8 cellular contexts compared by ENCODE assay signal in the genomic region with DNA sequence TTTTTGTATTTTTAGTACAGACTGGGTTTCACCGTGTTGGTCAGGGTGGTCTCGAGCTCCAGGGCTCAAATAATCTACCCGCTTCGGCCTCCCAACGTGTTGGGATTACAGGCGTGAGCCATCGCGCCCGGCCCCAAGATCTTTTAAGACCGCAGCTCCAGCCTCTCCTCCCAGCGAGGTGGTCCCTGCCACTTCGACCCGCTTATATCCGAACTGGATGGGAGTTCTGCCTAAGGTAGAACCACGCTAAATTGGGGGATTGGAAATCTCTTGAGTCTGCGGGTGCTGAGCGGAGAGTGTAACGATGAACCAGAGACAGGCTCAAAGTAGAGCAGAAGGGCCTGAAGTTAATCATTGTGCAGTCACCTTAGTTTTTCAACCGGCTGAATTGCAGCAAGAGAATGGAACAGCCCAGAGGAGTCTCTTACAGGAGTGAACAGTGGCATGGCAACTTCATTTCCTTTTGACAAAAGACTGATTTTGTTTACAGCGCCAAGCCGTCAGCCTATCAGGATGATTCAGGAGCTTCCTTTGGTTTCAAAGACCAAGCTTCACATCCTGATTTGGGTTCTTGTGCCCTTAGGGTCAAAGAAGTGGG. TPM values are rescaled to one million over a fixed set of nuclear protein-coding genes. Genes with fewer than 3 reads are reported as not detected.
DNase-seq lines count a peak whose midpoint lies in the region; ATAC-seq and TF ChIP-seq lines count a peak whose summit lies in the region.

No MANE protein-coding gene starts in this region.

- intact Hi-C loops in PC-9 (cut with micrococcal nuclease; ENCODE audit: unreplicated experiment) (loop anchor here (5.0 kb wide), 1 partner anchor 160 kb away; the partner anchor contains the start of gene KDM5B), colonic mucosa (cut with DNase I) (no loop called here), transverse colon (cut with DNase I; ENCODE audit: low total_unique reads) (no loop called here)

- H3K9me2 ChIP-seq in PC-9 (ENCODE audit: insufficient read depth) = no peaks in the 10 kb centered on the region

- CTCF ChIA-PET in PC-9 (lab: Charles Lee) = interaction anchor here (0.5 to 0.8 kb wide), 4 partner anchors 15 to 370 kb away, joined by 3 to 9 read pairs (median 6); no protein-coding TSS in a partner anchor

- no peaks in the 10 kb centered on the region for H4K20me1 ChIP-seq in PC-9 (ENCODE audit: insufficient read depth)

- DNase-seq in NCI-H2227 (lab: John Stamatoyannopoulos, UW; ENCODE audit: unreplicated experiment) = peak; percentile 44
- no peak for DNase-seq in NCI-H2227 treated with DMSO at 0.1 percent for 48 hours (lab: John Stamatoyannopoulos, UW)
- no peak for DNase-seq in PC-9
- peak; percentile 31 for DNase-seq in colonic mucosa
- peak in 1 of 2 donors; percentile 1 for DNase-seq in memory B cell (ENCODE audit: low spot score in 2 of 2)
- peak; percentile 20 for DNase-seq in transverse colon

- no peak for TF ChIP-seq EP300 in transverse colon (IDR thresholded peaks at IDR 0.05; ENCODE audit: low read depth)

- H3K4me1 ChIP-seq in PC-9 (replicated peaks; ENCODE audit: insufficient read depth) = peaks cover 16% of the 10 kb centered on the region
- H3K4me1 ChIP-seq in colonic mucosa = peaks cover 9% of the 10 kb centered on the region
- peaks cover 7 to 23% (median 20%) of the 10 kb centered on the region in 4 donors for H3K4me1 ChIP-seq in transverse colon

- H3K9me3 Mint-ChIP-seq in memory B cell = no peaks in the 10 kb centered on the region

- peak overlapping the region; percentile 94 for H3K4me2 ChIP-seq in PC-9

- H3K27ac ChIP-seq in PC-9 (no peak overlapping the region), colonic mucosa (peak overlapping the region; percentile 44), transverse colon (peak overlapping the region; percentile 87 to 96 (median 92))

- peak overlapping the region; percentile 94 for H2AFZ ChIP-seq in PC-9

- peak overlapping the region; percentile 87 for H3K4me3 Mint-ChIP-seq in memory B cell

- ATAC-seq in HG02759 (IDR thresholded peaks at IDR 0.05; ENCODE audit: unreplicated experiment) = peak; percentile 30
- ATAC-seq in memory B cell (ENCODE audit: low read depth) = no peak
- ATAC-seq in HG02870 (IDR thresholded peaks at IDR 0.05; ENCODE audit: unreplicated experiment) = no peak

- H3K9me3 ChIP-seq in PC-9 (ENCODE audit: insufficient read depth, low read depth) (no peaks in the 10 kb centered on the region), colonic mucosa (no peaks in the 10 kb centered on the region), transverse colon (no peaks in the 10 kb centered on the region)

- H3K27me3 Mint-ChIP-seq in memory B cell = no peaks in the 10 kb centered on the region

- peaks cover 9% of the 10 kb centered on the region for H3K36me3 Mint-ChIP-seq in memory B cell

- TF ChIP-seq CTCF in PC-9 (conservative IDR thresholded peaks at IDR 0.05) (no peak), colonic mucosa (IDR thresholded peaks at IDR 0.05) (no peak), transverse colon (IDR thresholded peaks at IDR 0.05) (no peak)

- H3K36me3 ChIP-seq in PC-9 (ENCODE audit: low read depth) = peaks cover 4% of the 10 kb centered on the region; the same call in 1 of the 2 replicates
- no peaks in the 10 kb centered on the region for H3K36me3 ChIP-seq in colonic mucosa
- no peaks in the 10 kb centered on the region for H3K36me3 ChIP-seq in transverse colon

- peak overlapping the region; percentile 99; the same call in 1 of the 2 replicates for H3K4me3 ChIP-seq in PC-9
- H3K4me3 ChIP-seq in colonic mucosa = peak overlapping the region; percentile 95
- peak overlapping the region; percentile 62 to 98 (median 76) for H3K4me3 ChIP-seq in transverse colon

- peaks cover 19% of the 10 kb centered on the region for H3K4me1 Mint-ChIP-seq in memory B cell

- H3K79me2 ChIP-seq in PC-9 (ENCODE audit: low read depth) = peaks cover 12% of the 10 kb centered on the region; the same call in 1 of the 2 replicates

- no peaks in the 10 kb centered on the region for H3K27me3 ChIP-seq in PC-9 (ENCODE audit: insufficient read depth, low read depth)
- no peaks in the 10 kb centered on the region for H3K27me3 ChIP-seq in colonic mucosa
- H3K27me3 ChIP-seq in transverse colon = no peaks in the 10 kb centered on the region

- in situ Hi-C loops in transverse colon (cut with MboI; ENCODE audit: low pct_ligation_motif_present in 1 of 4, low pct_unique_long_range_greater_than_20kb in 1 of 4, low sequenced_read_pairs in 3 of 4) = no loop called here

- WGBS in transverse colon (ENCODE audit: low coverage in 1 of 2), 2 donors = 0 to 6% methylated on average over 3 to 21 of the region's 21 CpGs

- H3K27ac Mint-ChIP-seq in memory B cell = peak overlapping the region; percentile 90

- peak overlapping the region; percentile 58 to 84 for H3K9ac ChIP-seq in colonic mucosa (ENCODE audit: low read depth in 2 of 2, low read length in 2 of 2)

- no TSS peak for BruUV-seq in PC-9 (replicated peaks; lab: Mats Ljungman, UMichigan)

- peaks cover 15% of the 10 kb centered on the region; the same call in 1 of the 2 replicates for H3F3A ChIP-seq in PC-9 (ENCODE audit: insufficient read depth, low read depth)

- POLR2A ChIA-PET in PC-9 (lab: Charles Lee; ENCODE audit: unreplicated experiment) = no interaction called here

- TF ChIP-seq POLR2A in transverse colon (IDR thresholded peaks at IDR 0.05) = no peak

RNA-seq across cellular contexts. Expression of gene CYB5R1, which starts 0.7 kb away (rescaled TPM):
- total RNA-seq in PC-9 (2021) = 14.5 and 21.2 TPM in 2 replicates
- total RNA-seq in colonic mucosa = 10 to 100 TPM; 22.2 to 23.4 TPM
- total RNA-seq in transverse colon = 10 to 100 TPM in 3 of 4 donors, 1 to 10 TPM in 1; 2.2 to 35.9 (median 26.7) TPM

RNA-seq across cellular contexts. Expression of gene ADIPOR1, which starts 9.7 kb away (rescaled TPM):
- total RNA-seq in PC-9 (2021) (102 and 113 TPM in 2 replicates), colonic mucosa (10 to 100 TPM; 82.1 to 82.7 TPM), transverse colon (100 to 1,000 TPM in 1 of 4 donors, 10 to 100 TPM in 3; 19.1 to 103 (median 60.6) TPM)

RNA-seq across cellular contexts. Expression of gene TMEM183A, which starts 39.4 kb away (rescaled TPM):
- total RNA-seq in PC-9 (2021) = 53.5 and 63.1 TPM in 2 replicates
- 100 to 1,000 TPM; 117 to 134 TPM for total RNA-seq in colonic mucosa
- total RNA-seq in transverse colon = 100 to 1,000 TPM; 104 to 253 (median 111) TPM

RNA-seq across cellular contexts. Expression of gene KLHL12, which starts 40.7 kb away (rescaled TPM):
- 29.6 and 33.1 TPM in 2 replicates for total RNA-seq in PC-9 (2021)
- 10 to 100 TPM; 28.7 to 29.6 TPM for total RNA-seq in colonic mucosa
- 10 to 100 TPM; 10.5 to 26.6 (median 19.4) TPM for total RNA-seq in transverse colon

RNA-seq across cellular contexts. Expression of gene PPFIA4, which starts 58.5 kb away (rescaled TPM):
- total RNA-seq in PC-9 (2021) = 1.2 and 5.0 TPM in 2 replicates
- total RNA-seq in colonic mucosa = 1 to 10 TPM; 1.6 to 7.3 TPM
- 1 to 10 TPM in 1 of 4 donors, under 1 TPM in 2, not detected in 1; 0.41 to 1.1 (median 0.48) TPM for total RNA-seq in transverse colon

Comparison
In these comparisons a context has a peak if more than half of its experiments do, and no peak if none do; other contexts are left out.
1. DNase-seq: peak in NCI-H2227 (single experiment), colonic mucosa (single experiment) and transverse colon (single experiment); none in NCI-H2227 treated with DMSO at 0.1 percent for 48 hours (single experiment) and PC-9 (0 of 2).
2. Peak in every context shown above with its lines, with median percentiles within 50 percentile points of each other: H3K4me3 ChIP-seq.